In the genomic region with DNA sequence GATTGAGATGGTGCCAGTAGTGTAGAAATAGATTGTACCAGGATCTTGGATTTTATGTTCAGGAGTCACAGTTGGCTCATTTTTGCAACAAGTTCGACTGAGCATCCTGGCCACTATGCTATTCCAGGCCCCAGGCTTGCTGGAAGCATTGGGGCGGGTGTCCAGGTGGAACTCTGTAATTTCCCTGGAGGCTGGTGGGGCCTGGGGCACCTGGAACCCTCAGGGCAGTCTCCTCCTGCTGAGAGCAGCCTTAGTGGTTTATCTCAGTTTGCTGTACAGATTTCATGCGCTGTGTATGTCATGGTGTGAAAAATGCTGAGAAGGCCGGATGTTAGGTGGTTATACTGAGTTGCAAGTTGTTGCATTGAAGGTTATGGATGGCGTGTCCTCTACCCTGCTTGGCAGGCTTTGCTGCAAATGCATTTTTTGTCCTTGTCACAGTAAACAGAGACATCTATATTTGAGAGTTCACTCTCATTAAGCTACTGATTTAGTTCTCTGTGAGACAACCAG, we compare ENCODE assay signal across 20 cellular contexts.
A peak's percentile ranks its signal among the peaks of the same experiment; 100 is the strongest.
DNase-seq lines count a peak whose midpoint lies in the region; ATAC-seq and TF ChIP-seq lines count a peak whose summit lies in the region.
"Had no signal": no experiment of that assay in that cellular context is flagged by ENCODE, and none has a peak within 500 bp of the region (broad histone marks: within the 10 kb centered on the region; RNA-seq: fewer than 3 reads in every experiment).

No MANE protein-coding gene starts in this region.

- no peaks in the 10 kb centered on the region for H3K4me1 ChIP-seq in CD8-positive, alpha-beta T cell (ENCODE audit: insufficient read depth, low read length)
- H3K4me1 ChIP-seq in MM.1S (ENCODE audit: low read length) = no peaks in the 10 kb centered on the region
- H3K4me1 ChIP-seq in neuronal stem cell (ENCODE audit: control insufficient read depth in 2 of 2, insufficient read depth in 1 of 2, low read depth in 1 of 2, low read length in 2 of 2) = peaks cover 0 to 4% of the 10 kb centered on the region in 2 donors
- H3K4me1 ChIP-seq in lower lobe of right lung = peaks cover 27% of the 10 kb centered on the region
- H3K4me1 ChIP-seq: A549, SJSA1 had no signal

- no peak overlapping the region for H3K9ac ChIP-seq in MM.1S (ENCODE audit: low read length)
- no peak overlapping the region for H3K9ac ChIP-seq in neuronal stem cell (ENCODE audit: low read depth, low read length, poor library complexity)
- H3K9ac ChIP-seq: GM23248 had no signal

- WGBS in neuronal stem cell (ENCODE audit: extremely low coverage in 2 of 2, insufficient read length in 2 of 2, insufficient replicate concordance in 1 of 2), 2 donors = no CpG with 5 or more reads among the region's 5 CpGs

- no peak overlapping the region for H4K8ac ChIP-seq in neuronal stem cell (ENCODE audit: low read depth, low read length)

- no peak overlapping the region for H2BK15ac ChIP-seq in neuronal stem cell (ENCODE audit: low read length)

- H3K14ac ChIP-seq in neuronal stem cell (ENCODE audit: low read length) = no peak overlapping the region

- no peaks in the 10 kb centered on the region for H3F3A ChIP-seq in MM.1S (ENCODE audit: insufficient read depth, low read length)

- no peaks in the 10 kb centered on the region for H3K36me3 ChIP-seq in CD8-positive, alpha-beta T cell (ENCODE audit: insufficient read depth, low read length)
- H3K36me3 ChIP-seq in MM.1S (replicated peaks; ENCODE audit: insufficient read depth, low read length) = no peaks in the 10 kb centered on the region
- H3K36me3 ChIP-seq in neuronal stem cell (replicated peaks in 1 of 2; ENCODE audit: control insufficient read depth in 2 of 2, insufficient read depth in 2 of 2, low read length in 2 of 2) = no peaks in the 10 kb centered on the region
- no peaks in the 10 kb centered on the region for H3K36me3 ChIP-seq in lower lobe of right lung
- H3K36me3 ChIP-seq: BE2C, SJSA1 had no signal

- intact Hi-C loops in CD8-positive, alpha-beta T cell (cut with DNase I, micrococcal nuclease) = no loop called here
- intact Hi-C loops in lower lobe of right lung (cut with DNase I) = no loop called here

- no peaks in the 10 kb centered on the region for H4K20me1 ChIP-seq in MM.1S (ENCODE audit: insufficient read depth, low read length)

- POLR2A ChIA-PET in CD8-positive, alpha-beta T cell (lab: Charles Lee) = no interaction called here

- CTCF ChIA-PET in CD8-positive, alpha-beta T cell (lab: Charles Lee) = no interaction called here

- no peak for TF ChIP-seq CTCF in CD8-positive, alpha-beta T cell (IDR thresholded peaks at IDR 0.05)
- TF ChIP-seq CTCF in MM.1S (IDR thresholded peaks at IDR 0.05; ENCODE audit: low read length) = no peak
- TF ChIP-seq CTCF in lower lobe of right lung (IDR thresholded peaks at IDR 0.05) = no peak

- H2AK5ac ChIP-seq in neuronal stem cell (ENCODE audit: low read depth, low read length) = no peak overlapping the region

- no peak overlapping the region for H3K27ac Mint-ChIP-seq in CD8-positive, alpha-beta T cell
- H3K27ac Mint-ChIP-seq in central memory CD8-positive, alpha-beta T cell (ENCODE audit: low read depth) = peak overlapping the region; percentile 27

- no peaks in the 10 kb centered on the region for H3K27me3 ChIP-seq in CD8-positive, alpha-beta T cell (ENCODE audit: insufficient read depth, low read length)
- no peaks in the 10 kb centered on the region for H3K27me3 ChIP-seq in MM.1S (replicated peaks; ENCODE audit: insufficient read depth, low read length)
- H3K27me3 ChIP-seq in neuronal stem cell (ENCODE audit: control insufficient read depth in 3 of 3, insufficient read depth in 3 of 3, low read depth in 1 of 3, low read length in 3 of 3) = no peaks in the 10 kb centered on the region
- H3K27me3 ChIP-seq in lower lobe of right lung (ENCODE audit: low read depth) = no peaks in the 10 kb centered on the region
- H3K27me3 ChIP-seq: BE2C, SJSA1 had no signal

- H3K4me3 ChIP-seq in CD8-positive, alpha-beta T cell (ENCODE audit: low read depth, low read length) = no peak overlapping the region
- H3K4me3 ChIP-seq in MM.1S (ENCODE audit: low read length) = no peak overlapping the region
- H3K4me3 ChIP-seq in neuronal stem cell (ENCODE audit: low read length in 2 of 2) = no peak overlapping the region
- no peak overlapping the region for H3K4me3 ChIP-seq in lower lobe of right lung
- H3K4me3 ChIP-seq: A549, GM23248, SJSA1 had no signal

- H3K79me1 ChIP-seq in neuronal stem cell (ENCODE audit: low read depth, low read length) = no peaks in the 10 kb centered on the region

- H3K18ac ChIP-seq in neuronal stem cell (ENCODE audit: low read length) = peak overlapping the region; percentile 8

- no peaks in the 10 kb centered on the region for H3K79me2 ChIP-seq in MM.1S (ENCODE audit: low read length)

- H3K4me3 Mint-ChIP-seq in CD8-positive, alpha-beta T cell = no peak overlapping the region
- H3K4me3 Mint-ChIP-seq in central memory CD8-positive, alpha-beta T cell = peak overlapping the region; percentile 48

- DNase-seq in CD8-positive, alpha-beta T cell = peak in 1 of 7 experiments; percentile 13
- peak; percentile 38 for DNase-seq in MM.1S
- DNase-seq in central memory CD8-positive, alpha-beta T cell (ENCODE audit: low spot score in 2 of 2) = peak in 1 of 2 donors; percentile 32
- DNase-seq in neuronal stem cell (ENCODE audit: low spot score) = no peak
- DNase-seq in lower lobe of right lung = no peak
- DNase-seq: BE2C, COR-L47, DMS 273 treated with DMSO at 0.1 percent for 48 hours, DMS79 treated with DMSO at 0.1 percent for 48 hours, GM23248, HCEC 1CT, IMR-90, NCI-H1930, NCI-H2227 treated with DMSO at 0.1 percent for 48 hours, NCI-H510A had no signal

- H3K27me3 Mint-ChIP-seq in CD8-positive, alpha-beta T cell (ENCODE audit: low read depth) = peaks cover 6% of the 10 kb centered on the region
- H3K27me3 Mint-ChIP-seq in central memory CD8-positive, alpha-beta T cell = no peaks in the 10 kb centered on the region

- H3K36me3 Mint-ChIP-seq in CD8-positive, alpha-beta T cell = no peaks in the 10 kb centered on the region
- no peaks in the 10 kb centered on the region for H3K36me3 Mint-ChIP-seq in central memory CD8-positive, alpha-beta T cell (ENCODE audit: insufficient read depth)

- no peak overlapping the region for H3K23ac ChIP-seq in neuronal stem cell (ENCODE audit: low read depth, low read length, poor library complexity)

- H3K27ac ChIP-seq in CD8-positive, alpha-beta T cell (ENCODE audit: low read depth, low read length) = no peak overlapping the region
- no peak overlapping the region for H3K27ac ChIP-seq in MM.1S (ENCODE audit: low read length)
- H3K27ac ChIP-seq in neuronal stem cell (replicated peaks; ENCODE audit: low read length) = no peak overlapping the region
- no peak overlapping the region for H3K27ac ChIP-seq in lower lobe of right lung
- H3K27ac ChIP-seq: A549, GM23248, SJSA1 had no signal

- no peak overlapping the region for H3K4ac ChIP-seq in neuronal stem cell (ENCODE audit: low read length)

- no peak overlapping the region for H4K91ac ChIP-seq in neuronal stem cell (ENCODE audit: low read depth, low read length, poor library complexity)

- H3K4me1 Mint-ChIP-seq in CD8-positive, alpha-beta T cell (ENCODE audit: low read depth) = peaks cover 8% of the 10 kb centered on the region
- H3K4me1 Mint-ChIP-seq in central memory CD8-positive, alpha-beta T cell = peaks cover 26% of the 10 kb centered on the region

- no peak overlapping the region for H2BK120ac ChIP-seq in neuronal stem cell (ENCODE audit: low read depth, low read length)

- no peaks in the 10 kb centered on the region for H3K9me3 ChIP-seq in CD8-positive, alpha-beta T cell (ENCODE audit: low read length)
- no peaks in the 10 kb centered on the region for H3K9me3 ChIP-seq in MM.1S (replicated peaks; ENCODE audit: insufficient read depth, low read length)
- H3K9me3 ChIP-seq in neuronal stem cell (replicated peaks in 1 of 2; ENCODE audit: control insufficient read depth in 2 of 2, insufficient read depth in 1 of 2, low read depth in 1 of 2, low read length in 2 of 2) = no peaks in the 10 kb centered on the region
- H3K9me3 ChIP-seq in lower lobe of right lung = no peaks in the 10 kb centered on the region
- H3K9me3 ChIP-seq: A549, BE2C, SJSA1 had no signal

- H3K4me2 ChIP-seq in MM.1S (ENCODE audit: low read depth, low read length) (no peak overlapping the region), neuronal stem cell (ENCODE audit: insufficient read depth, low read length, poor library complexity, severe bottlenecking) (no peak overlapping the region)
- H3K4me2 ChIP-seq: A549 had no signal

- H2BK12ac ChIP-seq in neuronal stem cell (ENCODE audit: low read length) = no peak overlapping the region

- no peaks in the 10 kb centered on the region for H3K9me2 ChIP-seq in MM.1S (replicated peaks; ENCODE audit: insufficient read depth, low read length)

- no peak overlapping the region for H2BK5ac ChIP-seq in neuronal stem cell (ENCODE audit: low read length)

- H3K9me3 Mint-ChIP-seq in CD8-positive, alpha-beta T cell = no peaks in the 10 kb centered on the region
- no peaks in the 10 kb centered on the region for H3K9me3 Mint-ChIP-seq in central memory CD8-positive, alpha-beta T cell

- no peak overlapping the region for H2AFZ ChIP-seq in MM.1S (ENCODE audit: low read length)
- no peak overlapping the region for H2AFZ ChIP-seq in neuronal stem cell (ENCODE audit: low read length)
- H2AFZ ChIP-seq: GM23248 had no signal

- ATAC-seq in CD8-positive, alpha-beta T cell = peak; percentile 44
- ATAC-seq in central memory CD8-positive, alpha-beta T cell (replicated peaks; ENCODE audit: extremely low read depth, poor library complexity, severe bottlenecking) = peak; percentile 97
- ATAC-seq in lower lobe of right lung = no peak
- ATAC-seq in HG03095 (IDR thresholded peaks at IDR 0.05; ENCODE audit: unreplicated experiment) = no peak
- no peak for ATAC-seq in HG02885 (IDR thresholded peaks at IDR 0.05; ENCODE audit: poor library complexity, unreplicated experiment)
- ATAC-seq: A549, Right ventricle myocardium inferior had no signal

Comparison
In these comparisons a context has a peak if more than half of its experiments do, and no peak if none do; other contexts are left out.
1. ATAC-seq: peak in CD8-positive, alpha-beta T cell (single experiment) and central memory CD8-positive, alpha-beta T cell (single experiment); none in lower lobe of right lung (0 of 2), HG03095 (single experiment) and HG02885 (single experiment).